24 cellular contexts compared by ENCODE assay signal in genomic region chr5:157864067-157864466, GRCh38. TPM values are rescaled to one million over a fixed set of nuclear protein-coding genes. Genes with fewer than 3 reads are reported as not detected.
A peak's percentile ranks its signal among the peaks of the same experiment; 100 is the strongest.
DNase-seq lines count a peak whose midpoint lies in the region; ATAC-seq and TF ChIP-seq lines count a peak whose summit lies in the region.
"Had no signal": no experiment of that assay in that cellular context is flagged by ENCODE, and none has a peak within 500 bp of the region (broad histone marks: within the 10 kb centered on the region; RNA-seq: fewer than 3 reads in every experiment).

No MANE protein-coding gene starts in this region.

- H3K27me3 Mint-ChIP-seq in activated naive CD4-positive, alpha-beta T cell treated with anti-CD3 and anti-CD28 coated beads, Interleukin-2, amount 10 ng/mL, durations not matched to agents 7 days and 5 days: no peaks in the 10 kb centered on the region
- H3K27me3 Mint-ChIP-seq in progenitor cell of endocrine pancreas: no peaks in the 10 kb centered on the region
- H3K27me3 Mint-ChIP-seq: activated CD4-positive, alpha-beta T cell treated with anti-CD3 and anti-CD28 coated beads, Interleukin-2, amount 10 ng/mL, durations not matched to agents 24 days and 14 days; activated T-helper 17 cell treated with anti-CD3 and anti-CD28 coated beads, Interleukin-2, amount 50 U/mL, for 72 hours had no signal

- H3K4me1 Mint-ChIP-seq in activated naive CD4-positive, alpha-beta T cell treated with anti-CD3 and anti-CD28 coated beads, Interleukin-2, amount 10 ng/mL, durations not matched to agents 7 days and 5 days: peaks cover 39% of the 10 kb centered on the region
- peaks cover 23% of the 10 kb centered on the region for H3K4me1 Mint-ChIP-seq in progenitor cell of endocrine pancreas (ENCODE audit: low read depth)

- H3K27me3 ChIP-seq in OCI-LY1 (ENCODE audit: insufficient read depth, low read length): no peaks in the 10 kb centered on the region
- H3K27me3 ChIP-seq: left lung, upper lobe of left lung had no signal

- ATAC-seq in activated naive CD4-positive, alpha-beta T cell treated with anti-CD3 and anti-CD28 coated beads, Interleukin-2, amount 50 U/mL, for 72 hours: no peak
- ATAC-seq in GM18505 (IDR thresholded peaks at IDR 0.05; ENCODE audit: unreplicated experiment): no peak
- ATAC-seq: activated T-helper 17 cell treated with anti-CD3 and anti-CD28 coated beads, Interleukin-2, amount 50 U/mL, for 72 hours; left lung; Right ventricle myocardium inferior; sciatic nerve had no signal

- no peak overlapping the region for H3K27ac Mint-ChIP-seq in activated naive CD4-positive, alpha-beta T cell treated with anti-CD3 and anti-CD28 coated beads, Interleukin-2, amount 10 ng/mL, durations not matched to agents 7 days and 5 days
- no peak overlapping the region for H3K27ac Mint-ChIP-seq in activated naive CD4-positive, alpha-beta T cell treated with anti-CD3 and anti-CD28 coated beads, Interleukin-2, amount 50 U/mL, for 72 hours
- H3K27ac Mint-ChIP-seq in progenitor cell of endocrine pancreas: peak overlapping the region; percentile 49
- H3K27ac Mint-ChIP-seq: activated CD4-positive, alpha-beta T cell treated with anti-CD3 and anti-CD28 coated beads, Interleukin-2, amount 10 ng/mL, durations not matched to agents 24 days and 14 days; activated T-helper 17 cell treated with anti-CD3 and anti-CD28 coated beads, Interleukin-2, amount 50 U/mL, for 72 hours; nephron had no signal

- H4K20me1 ChIP-seq in OCI-LY1 (ENCODE audit: insufficient read depth, low read length): no peaks in the 10 kb centered on the region

- H3K9ac ChIP-seq in OCI-LY1 (ENCODE audit: low read length): no peak overlapping the region

- H3K27ac ChIP-seq in OCI-LY1 (ENCODE audit: low read depth, low read length, poor library complexity, severe bottlenecking): peak overlapping the region; percentile 60
- H3K27ac ChIP-seq: coronary artery, left lung, upper lobe of left lung had no signal

- H3K4me1 ChIP-seq in OCI-LY1 (ENCODE audit: insufficient read depth, low read length, severe bottlenecking): peaks cover 60% of the 10 kb centered on the region

- H3K9me3 Mint-ChIP-seq in activated naive CD4-positive, alpha-beta T cell treated with anti-CD3 and anti-CD28 coated beads, Interleukin-2, amount 10 ng/mL, durations not matched to agents 7 days and 5 days: no peaks in the 10 kb centered on the region
- no peaks in the 10 kb centered on the region for H3K9me3 Mint-ChIP-seq in activated naive CD4-positive, alpha-beta T cell treated with anti-CD3 and anti-CD28 coated beads, Interleukin-2, amount 50 U/mL, for 72 hours
- H3K9me3 Mint-ChIP-seq in progenitor cell of endocrine pancreas (ENCODE audit: low read depth): no peaks in the 10 kb centered on the region
- H3K9me3 Mint-ChIP-seq: activated CD4-positive, alpha-beta T cell treated with anti-CD3 and anti-CD28 coated beads, Interleukin-2, amount 10 ng/mL, durations not matched to agents 24 days and 14 days; activated T-helper 17 cell treated with anti-CD3 and anti-CD28 coated beads, Interleukin-2, amount 50 U/mL, for 72 hours; nephron had no signal

- peaks cover 13% of the 10 kb centered on the region for H3F3A ChIP-seq in OCI-LY1 (ENCODE audit: insufficient read depth, low read length)

- TF ChIP-seq CTCF in OCI-LY1 (IDR thresholded peaks at IDR 0.05; ENCODE audit: low read length): peak; percentile 22; the same call in 1 of the 2 replicates
- TF ChIP-seq CTCF in progenitor cell of endocrine pancreas (IDR thresholded peaks at IDR 0.05; ENCODE audit: unreplicated experiment): no peak

- no peak overlapping the region for H3K4me3 Mint-ChIP-seq in activated naive CD4-positive, alpha-beta T cell treated with anti-CD3 and anti-CD28 coated beads, Interleukin-2, amount 10 ng/mL, durations not matched to agents 7 days and 5 days
- no peak overlapping the region for H3K4me3 Mint-ChIP-seq in progenitor cell of endocrine pancreas (ENCODE audit: low read depth)
- H3K4me3 Mint-ChIP-seq: activated CD4-positive, alpha-beta T cell treated with anti-CD3 and anti-CD28 coated beads, Interleukin-2, amount 10 ng/mL, durations not matched to agents 24 days and 14 days; activated T-helper 17 cell treated with anti-CD3 and anti-CD28 coated beads, Interleukin-2, amount 50 U/mL, for 72 hours; nephron had no signal

- no peak overlapping the region for H2AFZ ChIP-seq in OCI-LY1 (ENCODE audit: low read length)

- H3K4me3 ChIP-seq in OCI-LY1 (ENCODE audit: low read depth, low read length, poor library complexity, severe bottlenecking): no peak overlapping the region
- H3K4me3 ChIP-seq: coronary artery, left lung, upper lobe of left lung had no signal

- H3K79me2 ChIP-seq in OCI-LY1 (ENCODE audit: insufficient read depth, low read length): no peaks in the 10 kb centered on the region

- H3K9me3 ChIP-seq in OCI-LY1 (ENCODE audit: low read length): no peaks in the 10 kb centered on the region
- H3K9me3 ChIP-seq: left lung, upper lobe of left lung had no signal

- peaks cover 2% of the 10 kb centered on the region for H3K36me3 Mint-ChIP-seq in activated naive CD4-positive, alpha-beta T cell treated with anti-CD3 and anti-CD28 coated beads, Interleukin-2, amount 10 ng/mL, durations not matched to agents 7 days and 5 days
- peaks cover 0 to 2% of the 10 kb centered on the region in 2 donors for H3K36me3 Mint-ChIP-seq in activated naive CD4-positive, alpha-beta T cell treated with anti-CD3 and anti-CD28 coated beads, Interleukin-2, amount 50 U/mL, for 72 hours
- no peaks in the 10 kb centered on the region for H3K36me3 Mint-ChIP-seq in progenitor cell of endocrine pancreas (ENCODE audit: insufficient read depth)

- no peaks in the 10 kb centered on the region for H3K36me3 ChIP-seq in OCI-LY1 (ENCODE audit: insufficient read depth, low read length)
- H3K36me3 ChIP-seq: left lung, upper lobe of left lung had no signal

- peak; percentile 45 for DNase-seq in activated naive CD4-positive, alpha-beta T cell treated with anti-CD3 and anti-CD28 coated beads, Interleukin-2, amount 10 ng/mL, durations not matched to agents 7 days and 5 days
- no peak for DNase-seq in activated naive CD4-positive, alpha-beta T cell treated with anti-CD3 and anti-CD28 coated beads, Interleukin-2, amount 50 U/mL, for 72 hours (ENCODE audit: low spot score in 2 of 2)
- peak; percentile 16 for DNase-seq in effector CD8-positive, alpha-beta T cell (lab: John Stamatoyannopoulos, UW)
- DNase-seq in progenitor cell of endocrine pancreas (ENCODE audit: low spot score, unreplicated experiment) (no peak), NCI-H226 (no peak), hepatic stellate cell (ENCODE audit: low spot score) (no peak)
- DNase-seq: activated CD4-positive, alpha-beta T cell treated with anti-CD3 and anti-CD28 coated beads, Interleukin-2, amount 10 ng/mL, durations not matched to agents 24 days and 14 days; left lung; midbrain; NCI-H1694; NCI-H774; OCI-M1; posterior cingulate gyrus; stimulated activated CD4-positive, alpha-beta T cell treated with anti-CD3 and anti-CD28 coated beads, Interleukin-15, amount 100 ng/mL, for 24 hours; stimulated activated CD8-positive, alpha-beta memory T cell treated with anti-CD3 and anti-CD28 coated beads, Interleukin-4, amount 100 ng/mL, for 48 hours; SW 1271 had no signal

- no peaks in the 10 kb centered on the region for H3K9me2 ChIP-seq in OCI-LY1 (ENCODE audit: low read depth, low read length)

- CTCF ChIA-PET in activated naive CD4-positive, alpha-beta T cell treated with anti-CD3 and anti-CD28 coated beads, Interleukin-2, amount 10 ng/mL, durations not matched to agents 7 days and 5 days (lab: Charles Lee): interaction anchor here (1.4 kb wide), 1 partner anchor 85 kb away, joined by 3 read pairs; no protein-coding TSS in a partner anchor

- TF ChIP-seq POLR2A in GM18505 (IDR thresholded peaks at IDR 0.05; ENCODE audit: borderline replicate concordance, extremely low read depth, insufficient read depth, insufficient read length): no peak

- H3K4me2 ChIP-seq in OCI-LY1 (ENCODE audit: low read length): no peak overlapping the region

RNA-seq across cellular contexts. Expression of gene CLINT1, which starts 5.1 kb away (rescaled TPM):
- 10 to 100 TPM; 48.4 to 71.0 TPM for total RNA-seq in activated naive CD4-positive, alpha-beta T cell treated with anti-CD3 and anti-CD28 coated beads, Interleukin-2, amount 50 U/mL, for 72 hours
- total RNA-seq in progenitor cell of endocrine pancreas: 78.7 and 82.3 TPM in 2 replicates

Comparison
In these comparisons a context has a peak if more than half of its experiments do, and no peak if none do; other contexts are left out.
1. DNase-seq: peak in activated naive CD4-positive, alpha-beta T cell treated with anti-CD3 and anti-CD28 coated beads, Interleukin-2, amount 10 ng/mL, durations not matched to agents 7 days and 5 days (single experiment) and effector CD8-positive, alpha-beta T cell (single experiment); none in activated naive CD4-positive, alpha-beta T cell treated with anti-CD3 and anti-CD28 coated beads, Interleukin-2, amount 50 U/mL, for 72 hours (0 of 2), progenitor cell of endocrine pancreas (single experiment), NCI-H226 (single experiment) and hepatic stellate cell (single experiment).